10 cellular contexts compared by ENCODE assay signal in the genomic region with DNA sequence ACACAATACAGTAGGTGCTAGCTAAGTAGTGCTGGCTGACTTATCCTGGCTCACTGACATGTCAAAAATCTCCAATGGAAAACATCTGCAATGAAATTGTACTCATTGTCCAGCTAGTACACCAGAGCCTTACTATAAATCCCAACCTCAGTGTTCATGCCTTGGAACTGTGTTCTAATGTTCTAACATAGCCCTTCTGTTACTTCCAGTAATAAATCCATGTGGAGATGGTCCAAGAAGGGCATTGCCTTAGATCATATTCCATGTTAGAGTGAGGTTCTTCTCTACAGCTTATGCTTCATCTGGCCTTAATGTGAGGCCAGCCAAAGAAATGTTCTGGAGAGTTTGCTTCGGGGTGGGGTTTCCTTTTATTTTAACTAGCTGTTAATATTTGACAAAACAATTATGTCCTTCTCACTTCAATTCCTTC.
"Had no signal": no experiment of that assay in that cellular context is flagged by ENCODE, and none has a peak within 500 bp of the region (broad histone marks: within the 10 kb centered on the region; RNA-seq: fewer than 3 reads in every experiment).

No MANE protein-coding gene starts in this region.

- ATAC-seq: stimulated activated effector memory CD8-positive, alpha-beta T cell treated with anti-CD3 and anti-CD28 coated beads, Interleukin-12 subunit alpha, Interleukin-12 subunit beta, amount 100 ng/mL, for 72 hours had no signal

- H3K4me1 ChIP-seq: colonic mucosa, pancreas had no signal

- H3K36me3 ChIP-seq: ascending aorta, cardiac muscle cell, colonic mucosa, pancreas, tibial nerve had no signal

- H3K4me3 ChIP-seq: ascending aorta, cardiac muscle cell, colonic mucosa, pancreas, tibial nerve had no signal

- H3K9me3 ChIP-seq: ascending aorta, colonic mucosa, pancreas, tibial nerve had no signal

- H3K27ac ChIP-seq: ascending aorta, cardiac muscle cell, colonic mucosa, pancreas, tibial nerve had no signal

- H3K27me3 ChIP-seq: ascending aorta, cardiac muscle cell, colonic mucosa, tibial nerve had no signal

- DNase-seq: activated B cell treated with CpG ODN at 0.5 μM for 24 hours; activated CD4-positive, alpha-beta T cell treated with anti-CD3 and anti-CD28 coated beads, Interleukin-2, amount 10 ng/mL, durations not matched to agents 24 days and 14 days; activated naive CD4-positive, alpha-beta T cell; colonic mucosa; pancreas; retina had no signal
